1 cellular context compared by ENCODE assay signal in the genomic region with DNA sequence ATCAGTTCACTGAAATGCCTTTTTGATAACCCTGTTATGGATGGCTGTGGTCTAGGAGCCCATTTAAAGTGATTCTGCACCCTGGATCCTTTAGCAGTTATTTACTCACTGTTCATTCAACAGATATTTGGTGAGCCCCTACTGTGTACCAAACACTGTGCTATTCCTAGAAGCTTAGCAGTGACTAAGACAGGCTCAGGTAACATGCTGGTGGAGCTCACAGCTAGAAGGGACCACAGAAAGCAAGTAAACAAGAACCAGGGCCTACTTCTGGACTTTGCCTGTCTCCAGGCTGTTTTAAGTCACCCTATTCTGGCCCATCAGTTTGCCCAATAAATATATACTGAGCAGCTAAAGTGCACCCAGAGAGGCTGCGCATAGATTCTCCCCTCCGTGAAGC.
TF ChIP-seq lines count a peak whose summit lies in the region.

No MANE protein-coding gene starts in this region.

TF ChIP-seq in HCT116, 20 proteins besides CTCF, POLR2A, EP300 and RAD21:
- TF ChIP-seq, protein P1, sequence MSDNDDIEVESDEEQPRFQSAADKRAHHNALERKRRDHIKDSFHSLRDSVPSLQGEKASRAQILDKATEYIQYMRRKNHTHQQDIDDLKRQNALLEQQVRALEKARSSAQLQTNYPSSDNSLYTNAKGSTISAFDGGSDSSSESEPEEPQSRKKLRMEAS (IDR thresholded peaks at IDR 0.05) = no peak
- TF ChIP-seq SRF (IDR thresholded peaks at IDR 0.05; ENCODE audit: low read depth) (no peak), FOSL1 (IDR thresholded peaks at IDR 0.05; ENCODE audit: low read depth) (no peak), POLR2AphosphoS5 (IDR thresholded peaks at IDR 0.05; ENCODE audit: low read depth, low read length) (no peak), EZH2phosphoT487 (IDR thresholded peaks at IDR 0.05; ENCODE audit: borderline replicate concordance) (no peak), TCF7L2 (IDR thresholded peaks at IDR 0.05; ENCODE audit: borderline replicate concordance, extremely low read depth, insufficient read depth, insufficient read length) (no peak), YY1 (IDR thresholded peaks at IDR 0.05; ENCODE audit: extremely low read depth, insufficient replicate concordance, low read depth, low read length) (no peak), ZNF274 (IDR thresholded peaks at IDR 0.05; ENCODE audit: low read depth, low read length) (no peak), EZH2 (IDR thresholded peaks at IDR 0.05) (no peak), ELF1 (IDR thresholded peaks at IDR 0.05; ENCODE audit: borderline replicate concordance, low read depth) (no peak), SP1 (IDR thresholded peaks at IDR 0.05; ENCODE audit: low read depth) (no peak), CEBPB (IDR thresholded peaks at IDR 0.05; ENCODE audit: low read depth) (no peak)
- TF ChIP-seq, protein P2, sequence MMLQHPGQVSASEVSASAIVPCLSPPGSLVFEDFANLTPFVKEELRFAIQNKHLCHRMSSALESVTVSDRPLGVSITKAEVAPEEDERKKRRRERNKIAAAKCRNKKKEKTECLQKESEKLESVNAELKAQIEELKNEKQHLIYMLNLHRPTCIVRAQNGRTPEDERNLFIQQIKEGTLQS (IDR thresholded peaks at IDR 0.05) = no peak
- TF ChIP-seq, protein P3, sequence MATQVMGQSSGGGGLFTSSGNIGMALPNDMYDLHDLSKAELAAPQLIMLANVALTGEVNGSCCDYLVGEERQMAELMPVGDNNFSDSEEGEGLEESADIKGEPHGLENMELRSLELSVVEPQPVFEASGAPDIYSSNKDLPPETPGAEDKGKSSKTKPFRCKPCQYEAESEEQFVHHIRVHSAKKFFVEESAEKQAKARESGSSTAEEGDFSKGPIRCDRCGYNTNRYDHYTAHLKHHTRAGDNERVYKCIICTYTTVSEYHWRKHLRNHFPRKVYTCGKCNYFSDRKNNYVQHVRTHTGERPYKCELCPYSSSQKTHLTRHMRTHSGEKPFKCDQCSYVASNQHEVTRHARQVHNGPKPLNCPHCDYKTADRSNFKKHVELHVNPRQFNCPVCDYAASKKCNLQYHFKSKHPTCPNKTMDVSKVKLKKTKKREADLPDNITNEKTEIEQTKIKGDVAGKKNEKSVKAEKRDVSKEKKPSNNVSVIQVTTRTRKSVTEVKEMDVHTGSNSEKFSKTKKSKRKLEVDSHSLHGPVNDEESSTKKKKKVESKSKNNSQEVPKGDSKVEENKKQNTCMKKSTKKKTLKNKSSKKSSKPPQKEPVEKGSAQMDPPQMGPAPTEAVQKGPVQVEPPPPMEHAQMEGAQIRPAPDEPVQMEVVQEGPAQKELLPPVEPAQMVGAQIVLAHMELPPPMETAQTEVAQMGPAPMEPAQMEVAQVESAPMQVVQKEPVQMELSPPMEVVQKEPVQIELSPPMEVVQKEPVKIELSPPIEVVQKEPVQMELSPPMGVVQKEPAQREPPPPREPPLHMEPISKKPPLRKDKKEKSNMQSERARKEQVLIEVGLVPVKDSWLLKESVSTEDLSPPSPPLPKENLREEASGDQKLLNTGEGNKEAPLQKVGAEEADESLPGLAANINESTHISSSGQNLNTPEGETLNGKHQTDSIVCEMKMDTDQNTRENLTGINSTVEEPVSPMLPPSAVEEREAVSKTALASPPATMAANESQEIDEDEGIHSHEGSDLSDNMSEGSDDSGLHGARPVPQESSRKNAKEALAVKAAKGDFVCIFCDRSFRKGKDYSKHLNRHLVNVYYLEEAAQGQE (IDR thresholded peaks at IDR 0.05; ENCODE audit: low read depth) = no peak
- TF ChIP-seq, protein P4, sequence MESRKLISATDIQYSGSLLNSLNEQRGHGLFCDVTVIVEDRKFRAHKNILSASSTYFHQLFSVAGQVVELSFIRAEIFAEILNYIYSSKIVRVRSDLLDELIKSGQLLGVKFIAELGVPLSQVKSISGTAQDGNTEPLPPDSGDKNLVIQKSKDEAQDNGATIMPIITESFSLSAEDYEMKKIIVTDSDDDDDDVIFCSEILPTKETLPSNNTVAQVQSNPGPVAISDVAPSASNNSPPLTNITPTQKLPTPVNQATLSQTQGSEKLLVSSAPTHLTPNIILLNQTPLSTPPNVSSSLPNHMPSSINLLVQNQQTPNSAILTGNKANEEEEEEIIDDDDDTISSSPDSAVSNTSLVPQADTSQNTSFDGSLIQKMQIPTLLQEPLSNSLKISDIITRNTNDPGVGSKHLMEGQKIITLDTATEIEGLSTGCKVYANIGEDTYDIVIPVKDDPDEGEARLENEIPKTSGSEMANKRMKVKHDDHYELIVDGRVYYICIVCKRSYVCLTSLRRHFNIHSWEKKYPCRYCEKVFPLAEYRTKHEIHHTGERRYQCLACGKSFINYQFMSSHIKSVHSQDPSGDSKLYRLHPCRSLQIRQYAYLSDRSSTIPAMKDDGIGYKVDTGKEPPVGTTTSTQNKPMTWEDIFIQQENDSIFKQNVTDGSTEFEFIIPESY (IDR thresholded peaks at IDR 0.05; ENCODE audit: extremely low read depth, insufficient replicate concordance, low read length) = no peak
